In the genomic region with DNA sequence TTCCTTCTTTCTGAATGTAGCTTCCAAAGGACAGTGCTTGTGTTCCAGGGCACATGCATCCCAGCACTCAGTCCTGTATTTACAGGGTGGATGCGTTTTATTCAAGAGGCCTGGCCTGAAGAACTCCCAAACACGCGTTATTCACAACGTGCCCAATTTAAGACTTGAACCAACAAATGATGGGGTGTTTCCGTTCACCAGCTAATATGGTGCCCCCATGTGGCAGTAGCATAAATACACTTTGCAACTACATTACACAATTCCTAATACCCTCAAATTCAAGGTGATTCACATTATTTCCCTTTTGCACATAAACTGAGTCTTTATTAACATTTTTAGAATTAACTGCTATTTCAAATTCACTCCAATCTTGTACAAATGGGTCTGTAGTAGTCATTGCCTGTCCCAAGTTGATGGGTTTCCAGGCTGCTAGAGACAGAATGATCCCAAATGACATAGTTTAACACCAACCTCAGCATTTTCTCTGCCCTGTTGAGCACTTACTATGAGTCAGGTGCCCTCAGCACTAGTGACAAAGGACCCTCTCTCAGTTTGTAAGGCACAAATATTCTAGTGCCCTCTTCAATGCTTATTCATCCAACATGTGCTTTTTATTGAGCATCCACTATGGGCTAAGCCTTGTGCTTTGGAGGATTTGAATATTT, we compare ENCODE assay signal across 8 cellular contexts. TPM values are rescaled to one million over a fixed set of nuclear protein-coding genes. Genes with fewer than 3 reads are reported as not detected.
DNase-seq lines count a peak whose midpoint lies in the region; ATAC-seq, FAIRE-seq and TF ChIP-seq lines count a peak whose summit lies in the region.

No MANE protein-coding gene starts in this region.

- no peaks in the 10 kb centered on the region for H3K9me2 ChIP-seq in OCI-LY7 (ENCODE audit: insufficient read depth, low read length)

- FAIRE-seq in urothelium cell line (lab: Jason Lieb, UNC) = no peak

- ATAC-seq in natural killer cell (no peak), GM21447 (IDR thresholded peaks at IDR 0.05; ENCODE audit: unreplicated experiment) (no peak)
- ATAC-seq in natural killer cell treated with Interleukin-12 subunit alpha and Interleukin-12 subunit beta and Interleukin-15 and Interleukin-18, amount 100 ng/mL, for 72 hours = no peak

- peaks cover 25 to 44% of the 10 kb centered on the region in 2 donors for H3K27me3 Mint-ChIP-seq in natural killer cell (ENCODE audit: low read depth in 2 of 2)
- H3K27me3 Mint-ChIP-seq in natural killer cell treated with Interleukin-12 subunit alpha and Interleukin-12 subunit beta and Interleukin-15 and Interleukin-18, amount 100 ng/mL, for 72 hours = peaks cover 18 to 24% of the 10 kb centered on the region in 2 donors

- H3K4me3 ChIP-seq in OCI-LY7 (ENCODE audit: low read depth, low read length, poor library complexity, severe bottlenecking) (no peak overlapping the region), fibroblast of the aortic adventitia (ENCODE audit: low read depth, low read length) (no peak overlapping the region), testis (no peak overlapping the region)

- POLR2A ChIA-PET in OCI-LY7 (lab: Charles Lee) = no interaction called here

- no peaks in the 10 kb centered on the region for H3K79me2 ChIP-seq in OCI-LY7 (ENCODE audit: insufficient read depth, low read depth, low read length)

- no peaks in the 10 kb centered on the region for H3K27me3 ChIP-seq in testis

- H3K9me3 ChIP-seq in OCI-LY7 (ENCODE audit: low read length) = no peaks in the 10 kb centered on the region
- H3K9me3 ChIP-seq in testis = no peaks in the 10 kb centered on the region

- H3K36me3 Mint-ChIP-seq in natural killer cell = no peaks in the 10 kb centered on the region
- H3K36me3 Mint-ChIP-seq in natural killer cell treated with Interleukin-12 subunit alpha and Interleukin-12 subunit beta and Interleukin-15 and Interleukin-18, amount 100 ng/mL, for 72 hours = no peaks in the 10 kb centered on the region

- DNase-seq in natural killer cell (no peak), OCI-LY7 (ENCODE audit: low spot score) (peak; percentile 36), fibroblast of the aortic adventitia (ENCODE audit: low read depth) (peak; percentile 40), urothelium cell line (ENCODE audit: low spot score) (peak; percentile 38), testis (no peak), posterior vena cava (ENCODE audit: low spot score) (no peak)
- DNase-seq in natural killer cell treated with Interleukin-12 subunit alpha and Interleukin-12 subunit beta and Interleukin-15 and Interleukin-18, amount 100 ng/mL, for 72 hours (ENCODE audit: low spot score) = no peak

- TF ChIP-seq CTCF in natural killer cell (IDR thresholded peaks at IDR 0.05) = peak; percentile 31
- peak; percentile 82 for TF ChIP-seq CTCF in OCI-LY7 (conservative IDR thresholded peaks at IDR 0.05; ENCODE audit: low read length)
- peak; percentile 35 for TF ChIP-seq CTCF in fibroblast of the aortic adventitia (IDR thresholded peaks at IDR 0.05; ENCODE audit: insufficient read depth, low read length)
- peak in 1 of 3 experiments; percentile 15 for TF ChIP-seq CTCF in testis (IDR thresholded peaks at IDR 0.05)

- no peaks in the 10 kb centered on the region for H3K9me3 Mint-ChIP-seq in natural killer cell
- H3K9me3 Mint-ChIP-seq in natural killer cell treated with Interleukin-12 subunit alpha and Interleukin-12 subunit beta and Interleukin-15 and Interleukin-18, amount 100 ng/mL, for 72 hours = no peaks in the 10 kb centered on the region

- no TSS peak for BruUV-seq in OCI-LY7 (replicated peaks; lab: Mats Ljungman, UMichigan)

- H3K36me3 ChIP-seq in OCI-LY7 (ENCODE audit: insufficient read depth, low read length) = no peaks in the 10 kb centered on the region
- no peaks in the 10 kb centered on the region for H3K36me3 ChIP-seq in testis (ENCODE audit: low read depth, missing control alignments)

- H3K4me2 ChIP-seq in OCI-LY7 (ENCODE audit: low read length) = no peak overlapping the region

- no peak overlapping the region for H3K27ac Mint-ChIP-seq in natural killer cell
- H3K27ac Mint-ChIP-seq in natural killer cell treated with Interleukin-12 subunit alpha and Interleukin-12 subunit beta and Interleukin-15 and Interleukin-18, amount 100 ng/mL, for 72 hours = no peak overlapping the region

- H2AFZ ChIP-seq in OCI-LY7 (ENCODE audit: low read length) = no peak overlapping the region

- TF ChIP-seq POLR2A in testis (IDR thresholded peaks at IDR 0.05) = no peak

- no peaks in the 10 kb centered on the region for H3K4me1 Mint-ChIP-seq in natural killer cell
- H3K4me1 Mint-ChIP-seq in natural killer cell treated with Interleukin-12 subunit alpha and Interleukin-12 subunit beta and Interleukin-15 and Interleukin-18, amount 100 ng/mL, for 72 hours (ENCODE audit: low read depth in 2 of 2) = no peaks in the 10 kb centered on the region

- H3K27ac ChIP-seq in OCI-LY7 (ENCODE audit: low read depth, low read length, poor library complexity, severe bottlenecking) (no peak overlapping the region), testis (no peak overlapping the region)

- H3K4me1 ChIP-seq in OCI-LY7 (ENCODE audit: insufficient read depth, low read length, poor library complexity, severe bottlenecking) = no peaks in the 10 kb centered on the region
- no peaks in the 10 kb centered on the region for H3K4me1 ChIP-seq in testis

- CTCF ChIA-PET in OCI-LY7 (lab: Charles Lee; ENCODE audit: unreplicated experiment) = no interaction called here

- intact Hi-C loops in natural killer cell (cut with micrococcal nuclease) = no loop called here
- intact Hi-C loops in OCI-LY7 (cut with micrococcal nuclease; ENCODE audit: unreplicated experiment) = no loop called here
- intact Hi-C loops in testis (cut with DNase I; ENCODE audit: low total_unique reads) = no loop called here
- intact Hi-C loops in posterior vena cava (cut with DNase I) = no loop called here

- WGBS in testis, 2 donors = 57 to 59% methylated on average over 5 of the region's 5 CpGs

- no peaks in the 10 kb centered on the region for H4K20me1 ChIP-seq in OCI-LY7 (ENCODE audit: insufficient read depth, low read length)

- no peak overlapping the region for H3K4me3 Mint-ChIP-seq in natural killer cell
- H3K4me3 Mint-ChIP-seq in natural killer cell treated with Interleukin-12 subunit alpha and Interleukin-12 subunit beta and Interleukin-15 and Interleukin-18, amount 100 ng/mL, for 72 hours = no peak overlapping the region

RNA-seq across cellular contexts. Expression of gene HSD17B2, which starts 26.9 kb away (rescaled TPM):
- total RNA-seq in natural killer cell (not detected), OCI-LY7 (2022) (not detected in 2 replicates), fibroblast of the aortic adventitia (ENCODE audit: low replicate concordance) (0.09 TPM in 1 of 2 replicates, not detected in the other), testis (under 1 TPM in 1 of 2 donors, not detected in 1; 0.71 TPM), posterior vena cava (not detected)
- not detected for total RNA-seq in natural killer cell treated with Interleukin-12 subunit alpha and Interleukin-12 subunit beta and Interleukin-15 and Interleukin-18, amount 100 ng/mL, for 72 hours
- total RNA-seq in OCI-LY7 (2014; rRNA removed; shearing (Covaris generic)) = not detected in 2 replicates
- not detected for polyA plus RNA-seq in testis (ENCODE audit: insufficient read depth, low read depth, low replicate concordance)

RNA-seq across cellular contexts. Expression of gene SDR42E1, which starts 50.7 kb away (rescaled TPM):
- total RNA-seq in natural killer cell (1 to 10 TPM; 3.6 to 8.5 (median 6.3) TPM), OCI-LY7 (2022) (0.53 and 0.65 TPM in 2 replicates), fibroblast of the aortic adventitia (ENCODE audit: low replicate concordance) (under 0.01 and 0.08 TPM in 2 replicates), testis (1 to 10 TPM; 6.5 to 6.9 TPM), posterior vena cava (under 1 TPM; 0.24 to 0.46 TPM)
- 10 to 100 TPM in 1 of 2 donors, 1 to 10 TPM in 1; 6.1 to 12.6 TPM for total RNA-seq in natural killer cell treated with Interleukin-12 subunit alpha and Interleukin-12 subunit beta and Interleukin-15 and Interleukin-18, amount 100 ng/mL, for 72 hours
- under 0.01 TPM in 1 of 2 replicates, not detected in the other for total RNA-seq in OCI-LY7 (2014; rRNA removed; shearing (Covaris generic))
- 10.1 TPM for polyA plus RNA-seq in testis (ENCODE audit: insufficient read depth, low read depth, low replicate concordance)

Comparison
In these comparisons a context has a peak if more than half of its experiments do, and no peak if none do; other contexts are left out.
1. DNase-seq: peak in OCI-LY7 (single experiment), fibroblast of the aortic adventitia (single experiment) and urothelium cell line (single experiment); none in natural killer cell (single experiment), natural killer cell treated with Interleukin-12 subunit alpha and Interleukin-12 subunit beta and Interleukin-15 and Interleukin-18, amount 100 ng/mL, for 72 hours (single experiment), testis (single experiment) and posterior vena cava (single experiment).